Comparison of ENCODE assay signal across 10 cellular contexts in the genomic region with DNA sequence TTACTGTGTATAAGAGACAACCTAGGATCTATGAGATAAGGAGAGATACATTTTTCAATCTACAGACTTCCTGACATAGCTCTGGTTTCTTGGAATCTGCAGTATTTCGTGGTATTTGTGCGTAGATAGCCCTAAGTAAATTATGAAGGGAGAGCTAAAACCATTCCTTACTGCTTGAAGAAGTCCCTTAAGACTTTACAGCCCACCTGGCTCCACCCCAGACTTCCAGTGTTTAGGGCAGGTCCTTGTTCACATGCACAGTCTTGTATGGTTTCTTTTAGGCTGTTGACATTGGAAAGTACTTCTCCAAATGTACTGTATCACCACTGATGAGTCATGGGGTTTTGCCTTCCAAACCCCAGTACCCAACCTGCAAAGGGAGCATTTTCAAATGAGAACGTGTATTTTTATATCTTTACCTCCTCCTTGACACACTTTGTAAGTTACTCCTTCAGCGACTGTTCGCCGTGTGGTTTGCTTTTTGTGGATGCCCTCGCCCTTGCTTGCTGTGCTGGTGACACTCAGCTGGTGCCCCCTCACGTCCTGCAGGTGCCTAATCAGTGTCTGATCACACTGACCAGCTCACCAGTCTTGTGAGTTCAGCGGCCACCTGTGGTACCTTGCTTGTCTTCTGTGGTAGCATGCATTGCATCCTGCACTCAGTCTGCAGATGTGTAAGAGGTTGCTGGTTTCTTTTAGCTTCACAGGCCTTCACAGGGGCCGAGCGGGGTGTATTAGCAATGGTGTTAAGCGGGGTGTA.
DNase-seq lines count a peak whose midpoint lies in the region; ATAC-seq and TF ChIP-seq lines count a peak whose summit lies in the region.
"Had no signal": no experiment of that assay in that cellular context is flagged by ENCODE, and none has a peak within 500 bp of the region (broad histone marks: within the 10 kb centered on the region; RNA-seq: fewer than 3 reads in every experiment).

No MANE protein-coding gene starts in this region.

- in situ Hi-C loops in brain microvascular endothelial cell (cut with HindIII; ENCODE audit: low pct_ligation_motif_present, low sequenced_read_pairs), result no loop called here

- intact Hi-C loops in right cardiac atrium (cut with DNase I) (loop anchor here in 2 of 4 donors (10.0 kb wide), 1 partner anchor 67 kb away; no protein-coding TSS in a partner anchor), lower leg skin (cut with DNase I; ENCODE audit: low total_unique reads) (no loop called here), aorta (cut with DNase I) (loop anchor here (2.0 to 10.0 kb wide), 3 partner anchors 73 to 187 kb away; partner anchors contain the start of gene IGF2R (in 2 of the 2)), Right ventricle myocardium inferior (cut with DNase I) (no loop called here)

- H3K4me3 ChIP-seq in right cardiac atrium (ENCODE audit: low read length) (no peak overlapping the region), right atrium auricular region (no peak overlapping the region), brain microvascular endothelial cell (ENCODE audit: low read depth, low read length) (peak overlapping the region; percentile 15), lower leg skin (ENCODE audit: low read depth, poor library complexity, severe bottlenecking) (no peak overlapping the region), aorta (ENCODE audit: low read length in 2 of 2) (no peak overlapping the region)
- H3K4me3 ChIP-seq: BLaER1 treated with 17β-estradiol and CSF1 and Interleukin-3, amounts not matched to agents 10 nM and 100 nM had no signal

- H3K27ac ChIP-seq in right cardiac atrium (ENCODE audit: low read length), result no peak overlapping the region
- peak overlapping the region in 1 of 2 donors; percentile 52 for H3K27ac ChIP-seq in right atrium auricular region
- H3K27ac ChIP-seq in brain microvascular endothelial cell, result peak overlapping the region; percentile 77
- H3K27ac ChIP-seq in aorta (ENCODE audit: low read depth in 1 of 2, low read length in 2 of 2), result peak overlapping the region; percentile 20 to 94
- H3K27ac ChIP-seq: BLaER1 treated with 17β-estradiol and CSF1 and Interleukin-3, amounts not matched to agents 10 nM and 100 nM had no signal

- peaks cover 5% of the 10 kb centered on the region for H3K4me1 ChIP-seq in right cardiac atrium (ENCODE audit: control insufficient read depth, insufficient read depth, low read length)
- peaks cover 0 to 32% of the 10 kb centered on the region in 2 donors for H3K4me1 ChIP-seq in right atrium auricular region
- H3K4me1 ChIP-seq in aorta (ENCODE audit: control insufficient read depth in 1 of 2, insufficient read depth in 2 of 2, low read length in 2 of 2), result peaks cover 2 to 3% of the 10 kb centered on the region in 2 donors
- H3K4me1 ChIP-seq: BLaER1 treated with 17β-estradiol and CSF1 and Interleukin-3, amounts not matched to agents 10 nM and 100 nM had no signal

- DNase-seq in right cardiac atrium (peak in 2 of 3 donors; percentile 27 to 48), right atrium auricular region (ENCODE audit: low spot score) (no peak), brain microvascular endothelial cell (peak; percentile 29), lower leg skin (ENCODE audit: low spot score in 2 of 2) (peak; percentile 33 to 82), aorta (no peak), midbrain (lab: John Stamatoyannopoulos, UW) (no peak), DMS153 treated with DMSO at 0.1 percent for 48 hours (lab: John Stamatoyannopoulos, UW; ENCODE audit: unreplicated experiment) (no peak), Right ventricle myocardium inferior (ENCODE audit: missing footprints) (no peak)
- DNase-seq: activated CD4-positive, CD25-positive, alpha-beta regulatory T cell treated with anti-CD3 and anti-CD28 coated beads, Interleukin-2, amount 50 U/mL, for 72 hours had no signal

- TF ChIP-seq CTCF in right atrium auricular region (IDR thresholded peaks at IDR 0.05) (no peak), brain microvascular endothelial cell (IDR thresholded peaks at IDR 0.05; ENCODE audit: low read depth, low read length, missing control alignments) (no peak), lower leg skin (IDR thresholded peaks at IDR 0.05) (no peak)

- H3K36me3 ChIP-seq in right atrium auricular region, result peaks cover 39% of the 10 kb centered on the region
- peaks cover 19% of the 10 kb centered on the region for H3K36me3 ChIP-seq in brain microvascular endothelial cell (replicated peaks)
- H3K36me3 ChIP-seq in aorta (ENCODE audit: control insufficient read depth in 1 of 2, insufficient read depth in 2 of 2, low read length in 1 of 2), result no peaks in the 10 kb centered on the region

- H3K9me3 ChIP-seq in right cardiac atrium (ENCODE audit: control insufficient read depth, low read length) (no peaks in the 10 kb centered on the region), right atrium auricular region (no peaks in the 10 kb centered on the region), aorta (ENCODE audit: control insufficient read depth, low read length) (no peaks in the 10 kb centered on the region)
- H3K9me3 ChIP-seq: BLaER1 treated with 17β-estradiol and CSF1 and Interleukin-3, amounts not matched to agents 10 nM and 100 nM had no signal

- TF ChIP-seq POLR2A in lower leg skin (IDR thresholded peaks at IDR 0.05), result no peak

- ATAC-seq in right cardiac atrium (peak; percentile 37 to 42), aorta (ENCODE audit: low FRiP score) (peak; percentile 68), Right ventricle myocardium inferior (no peak)

- H3K27me3 ChIP-seq in right cardiac atrium (ENCODE audit: control insufficient read depth, insufficient read depth), result no peaks in the 10 kb centered on the region
- no peaks in the 10 kb centered on the region for H3K27me3 ChIP-seq in right atrium auricular region
- no peaks in the 10 kb centered on the region for H3K27me3 ChIP-seq in brain microvascular endothelial cell (replicated peaks)
- no peaks in the 10 kb centered on the region for H3K27me3 ChIP-seq in aorta (ENCODE audit: control insufficient read depth in 1 of 2, insufficient read depth in 2 of 2, low read length in 1 of 2)
- H3K27me3 ChIP-seq: BLaER1 treated with 17β-estradiol and CSF1 and Interleukin-3, amounts not matched to agents 10 nM and 100 nM had no signal

- WGBS in right cardiac atrium, result 91% methylated on average over 12 of the region's 12 CpGs
- 65 to 74% methylated on average over 12 of the region's 12 CpGs for WGBS in lower leg skin, 2 donors
- WGBS in aorta, 2 donors, result 20 to 25% methylated on average over 12 of the region's 12 CpGs

Comparison
In these comparisons a context has a peak if more than half of its experiments do, and no peak if none do; other contexts are left out.
1. DNase-seq: peak in right cardiac atrium (2 of 3), brain microvascular endothelial cell (single experiment) and lower leg skin (2 of 2); none in right atrium auricular region (single experiment), aorta (0 of 2), midbrain (single experiment), DMS153 treated with DMSO at 0.1 percent for 48 hours (single experiment) and Right ventricle myocardium inferior (single experiment).
2. intact Hi-C loops: an anchor here in aorta (2.0 to 10.0 kb wide); none called in lower leg skin and Right ventricle myocardium inferior.